ENCODE assay signal across 1 cellular context in genomic region chr7:121397346-121397745, GRCh38.
TF ChIP-seq lines count a peak whose summit lies in the region.

No MANE protein-coding gene starts in this region.

TF ChIP-seq in GM23338, 12 proteins besides CTCF, POLR2A, EP300 and RAD21 (continued from another document):
- no peak for TF ChIP-seq ETS1 (IDR thresholded peaks at IDR 0.05)
- no peak for TF ChIP-seq JUNB (IDR thresholded peaks at IDR 0.05; ENCODE audit: unreplicated experiment)
- TF ChIP-seq ZNF462 (CRISPR knock-in tag; IDR thresholded peaks at IDR 0.05): no peak
- TF ChIP-seq STAT1 (IDR thresholded peaks at IDR 0.05; ENCODE audit: unreplicated experiment): no peak
